In the genomic region with DNA sequence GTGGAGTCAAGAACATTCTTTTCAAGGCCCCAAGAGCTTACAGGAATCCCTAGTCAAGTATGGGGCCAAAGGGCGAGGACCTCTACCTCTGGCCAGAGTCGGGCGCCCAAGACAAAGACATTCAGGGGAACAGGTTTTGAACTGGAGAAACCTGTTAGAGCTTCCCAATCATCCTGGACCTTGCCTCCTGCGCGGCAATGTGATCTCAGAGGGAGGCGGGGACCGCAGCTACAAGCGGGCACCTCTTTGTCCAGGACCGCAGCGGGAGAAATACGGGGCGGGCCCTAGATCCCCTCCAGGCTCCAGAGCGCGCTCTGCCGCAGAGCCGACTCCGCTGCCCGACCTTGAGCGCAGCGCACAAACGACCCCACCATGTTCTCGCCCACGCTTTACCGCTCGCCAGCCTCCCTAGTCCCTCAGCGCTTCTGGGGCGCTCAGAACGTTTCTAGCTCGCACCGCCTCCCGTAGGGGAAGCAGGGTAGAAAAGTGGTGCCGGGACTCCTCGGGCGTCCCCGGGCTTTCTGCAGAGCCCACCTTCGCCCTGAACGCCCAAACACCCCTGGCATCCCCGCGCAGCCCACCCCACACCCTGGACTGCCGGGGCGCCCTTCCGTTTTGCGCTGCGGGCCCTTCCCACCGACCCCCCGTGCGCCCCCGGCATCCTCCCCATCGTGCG, we compare ENCODE assay signal across 1 cellular context.
A peak's percentile ranks its signal among the peaks of the same experiment; 100 is the strongest.
TF ChIP-seq lines count a peak whose summit lies in the region.

No MANE protein-coding gene starts in this region.

TF ChIP-seq in WTC11, 78 proteins besides CTCF, POLR2A, EP300 and RAD21 (continued from another document):
- TF ChIP-seq, protein P1, sequence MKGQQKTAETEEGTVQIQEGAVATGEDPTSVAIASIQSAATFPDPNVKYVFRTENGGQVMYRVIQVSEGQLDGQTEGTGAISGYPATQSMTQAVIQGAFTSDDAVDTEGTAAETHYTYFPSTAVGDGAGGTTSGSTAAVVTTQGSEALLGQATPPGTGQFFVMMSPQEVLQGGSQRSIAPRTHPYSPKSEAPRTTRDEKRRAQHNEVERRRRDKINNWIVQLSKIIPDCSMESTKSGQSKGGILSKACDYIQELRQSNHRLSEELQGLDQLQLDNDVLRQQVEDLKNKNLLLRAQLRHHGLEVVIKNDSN (CRISPR knock-in tag; IDR thresholded peaks at IDR 0.05) = peak; percentile 24; the same call in 1 of the 2 replicates
- TF ChIP-seq, protein P2, sequence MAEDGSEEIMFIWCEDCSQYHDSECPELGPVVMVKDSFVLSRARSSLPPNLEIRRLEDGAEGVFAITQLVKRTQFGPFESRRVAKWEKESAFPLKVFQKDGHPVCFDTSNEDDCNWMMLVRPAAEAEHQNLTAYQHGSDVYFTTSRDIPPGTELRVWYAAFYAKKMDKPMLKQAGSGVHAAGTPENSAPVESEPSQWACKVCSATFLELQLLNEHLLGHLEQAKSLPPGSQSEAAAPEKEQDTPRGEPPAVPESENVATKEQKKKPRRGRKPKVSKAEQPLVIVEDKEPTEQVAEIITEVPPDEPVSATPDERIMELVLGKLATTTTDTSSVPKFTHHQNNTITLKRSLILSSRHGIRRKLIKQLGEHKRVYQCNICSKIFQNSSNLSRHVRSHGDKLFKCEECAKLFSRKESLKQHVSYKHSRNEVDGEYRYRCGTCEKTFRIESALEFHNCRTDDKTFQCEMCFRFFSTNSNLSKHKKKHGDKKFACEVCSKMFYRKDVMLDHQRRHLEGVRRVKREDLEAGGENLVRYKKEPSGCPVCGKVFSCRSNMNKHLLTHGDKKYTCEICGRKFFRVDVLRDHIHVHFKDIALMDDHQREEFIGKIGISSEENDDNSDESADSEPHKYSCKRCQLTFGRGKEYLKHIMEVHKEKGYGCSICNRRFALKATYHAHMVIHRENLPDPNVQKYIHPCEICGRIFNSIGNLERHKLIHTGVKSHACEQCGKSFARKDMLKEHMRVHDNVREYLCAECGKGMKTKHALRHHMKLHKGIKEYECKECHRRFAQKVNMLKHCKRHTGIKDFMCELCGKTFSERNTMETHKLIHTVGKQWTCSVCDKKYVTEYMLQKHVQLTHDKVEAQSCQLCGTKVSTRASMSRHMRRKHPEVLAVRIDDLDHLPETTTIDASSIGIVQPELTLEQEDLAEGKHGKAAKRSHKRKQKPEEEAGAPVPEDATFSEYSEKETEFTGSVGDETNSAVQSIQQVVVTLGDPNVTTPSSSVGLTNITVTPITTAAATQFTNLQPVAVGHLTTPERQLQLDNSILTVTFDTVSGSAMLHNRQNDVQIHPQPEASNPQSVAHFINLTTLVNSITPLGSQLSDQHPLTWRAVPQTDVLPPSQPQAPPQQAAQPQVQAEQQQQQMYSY (CRISPR knock-in tag; IDR thresholded peaks at IDR 0.05) = peak; percentile 24; the same call in 1 of the 2 replicates
- TF ChIP-seq ZNF423 (CRISPR knock-in tag; IDR thresholded peaks at IDR 0.05) = no peak
- TF ChIP-seq, protein P3, sequence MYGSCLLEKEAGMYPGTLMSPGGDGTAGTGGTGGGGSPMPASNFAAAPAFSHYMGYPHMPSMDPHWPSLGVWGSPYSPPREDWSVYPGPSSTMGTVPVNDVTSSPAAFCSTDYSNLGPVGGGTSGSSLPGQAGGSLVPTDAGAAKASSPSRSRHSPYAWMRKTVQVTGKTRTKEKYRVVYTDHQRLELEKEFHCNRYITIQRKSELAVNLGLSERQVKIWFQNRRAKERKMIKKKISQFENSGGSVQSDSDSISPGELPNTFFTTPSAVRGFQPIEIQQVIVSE (CRISPR knock-in tag; IDR thresholded peaks at IDR 0.05; ENCODE audit: borderline replicate concordance) = no peak
- TF ChIP-seq, protein P4, sequence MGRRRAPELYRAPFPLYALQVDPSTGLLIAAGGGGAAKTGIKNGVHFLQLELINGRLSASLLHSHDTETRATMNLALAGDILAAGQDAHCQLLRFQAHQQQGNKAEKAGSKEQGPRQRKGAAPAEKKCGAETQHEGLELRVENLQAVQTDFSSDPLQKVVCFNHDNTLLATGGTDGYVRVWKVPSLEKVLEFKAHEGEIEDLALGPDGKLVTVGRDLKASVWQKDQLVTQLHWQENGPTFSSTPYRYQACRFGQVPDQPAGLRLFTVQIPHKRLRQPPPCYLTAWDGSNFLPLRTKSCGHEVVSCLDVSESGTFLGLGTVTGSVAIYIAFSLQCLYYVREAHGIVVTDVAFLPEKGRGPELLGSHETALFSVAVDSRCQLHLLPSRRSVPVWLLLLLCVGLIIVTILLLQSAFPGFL (CRISPR knock-in tag; IDR thresholded peaks at IDR 0.05; ENCODE audit: borderline replicate concordance) = no peak
- TF ChIP-seq ZNF232 (CRISPR knock-in tag; IDR thresholded peaks at IDR 0.05) = 0 out of 2 replicates have a peak, but pooled peaks have one; percentile 30
- TF ChIP-seq SOX15 (CRISPR knock-in tag; IDR thresholded peaks at IDR 0.05) = no peak
- peak; percentile 68; the same call in 1 of the 2 replicates for TF ChIP-seq ESRRA (CRISPR knock-in tag; IDR thresholded peaks at IDR 0.05; ENCODE audit: borderline replicate concordance)
- TF ChIP-seq, protein P5, sequence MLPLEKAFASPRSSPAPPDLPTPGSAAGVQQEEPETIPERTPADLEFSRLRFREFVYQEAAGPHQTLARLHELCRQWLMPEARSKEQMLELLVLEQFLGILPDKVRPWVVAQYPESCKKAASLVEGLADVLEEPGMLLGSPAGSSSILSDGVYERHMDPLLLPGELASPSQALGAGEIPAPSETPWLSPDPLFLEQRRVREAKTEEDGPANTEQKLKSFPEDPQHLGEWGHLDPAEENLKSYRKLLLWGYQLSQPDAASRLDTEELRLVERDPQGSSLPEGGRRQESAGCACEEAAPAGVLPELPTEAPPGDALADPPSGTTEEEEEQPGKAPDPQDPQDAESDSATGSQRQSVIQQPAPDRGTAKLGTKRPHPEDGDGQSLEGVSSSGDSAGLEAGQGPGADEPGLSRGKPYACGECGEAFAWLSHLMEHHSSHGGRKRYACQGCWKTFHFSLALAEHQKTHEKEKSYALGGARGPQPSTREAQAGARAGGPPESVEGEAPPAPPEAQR (CRISPR knock-in tag; IDR thresholded peaks at IDR 0.05) = no peak
- TF ChIP-seq, protein P6, sequence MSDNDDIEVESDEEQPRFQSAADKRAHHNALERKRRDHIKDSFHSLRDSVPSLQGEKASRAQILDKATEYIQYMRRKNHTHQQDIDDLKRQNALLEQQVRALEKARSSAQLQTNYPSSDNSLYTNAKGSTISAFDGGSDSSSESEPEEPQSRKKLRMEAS (CRISPR knock-in tag; IDR thresholded peaks at IDR 0.05) = peak; percentile 70
- TF ChIP-seq, protein P7, sequence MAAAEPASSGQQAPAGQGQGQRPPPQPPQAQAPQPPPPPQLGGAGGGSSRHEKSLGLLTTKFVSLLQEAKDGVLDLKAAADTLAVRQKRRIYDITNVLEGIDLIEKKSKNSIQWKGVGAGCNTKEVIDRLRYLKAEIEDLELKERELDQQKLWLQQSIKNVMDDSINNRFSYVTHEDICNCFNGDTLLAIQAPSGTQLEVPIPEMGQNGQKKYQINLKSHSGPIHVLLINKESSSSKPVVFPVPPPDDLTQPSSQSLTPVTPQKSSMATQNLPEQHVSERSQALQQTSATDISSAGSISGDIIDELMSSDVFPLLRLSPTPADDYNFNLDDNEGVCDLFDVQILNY (CRISPR knock-in tag; IDR thresholded peaks at IDR 0.05) = no peak
- no peak for TF ChIP-seq GRHL2 (CRISPR knock-in tag; IDR thresholded peaks at IDR 0.05; ENCODE audit: insufficient replicate concordance, severe bottlenecking)
- TF ChIP-seq NR2C2 (CRISPR knock-in tag; IDR thresholded peaks at IDR 0.05) = no peak
- peak; percentile 69; the same call in 1 of the 2 replicates for TF ChIP-seq TEAD1 (CRISPR knock-in tag; IDR thresholded peaks at IDR 0.05)
- no peak for TF ChIP-seq ATF1 (CRISPR knock-in tag; IDR thresholded peaks at IDR 0.05)
- no peak; the same call in 1 of the 2 replicates for TF ChIP-seq KAT7 (CRISPR knock-in tag; IDR thresholded peaks at IDR 0.05; ENCODE audit: borderline replicate concordance)
- peak; percentile 52 for TF ChIP-seq MYBL2 (CRISPR knock-in tag; IDR thresholded peaks at IDR 0.05)
- 0 out of 2 replicates have a peak, but pooled peaks have one; percentile 7 for TF ChIP-seq GABPB1 (CRISPR knock-in tag; IDR thresholded peaks at IDR 0.05)
- peak; percentile 47; the same call in 1 of the 2 replicates for TF ChIP-seq TEAD4 (CRISPR knock-in tag; IDR thresholded peaks at IDR 0.05)
